ENCODE assay signal across 12 cellular contexts in genomic region chr7:134779741-134780065, GRCh38. TPM values are rescaled to one million over a fixed set of nuclear protein-coding genes. Genes with fewer than 3 reads are reported as not detected.
DNase-seq lines count a peak whose midpoint lies in the region; ATAC-seq and TF ChIP-seq lines count a peak whose summit lies in the region.
"Had no signal": no experiment of that assay in that cellular context is flagged by ENCODE, and none has a peak within 500 bp of the region (broad histone marks: within the 10 kb centered on the region; RNA-seq: fewer than 3 reads in every experiment).

No MANE protein-coding gene starts in this region.

- DNase-seq in Right ventricle myocardium superior (no peak), Right ventricle myocardium inferior (ENCODE audit: missing footprints) (no peak), foreskin keratinocyte (no peak), neural crest cell (ENCODE audit: low read depth, low spot score) (no peak)
- DNase-seq in stimulated activated naive B cell treated with anti-CD40 and anti-IgM and Interleukin-4, amounts not matched to agents 10 μg/mL and 1 μg/mL and 100 μg/mL, for 72 hours = no peak
- DNase-seq: NCI-H1417 treated with DMSO at 0.1 percent for 48 hours had no signal

- H3K9me3 Mint-ChIP-seq in neural crest cell = no peaks in the 10 kb centered on the region
- H3K9me3 Mint-ChIP-seq in stimulated activated naive B cell treated with anti-CD40 and anti-IgM and Interleukin-4, amounts not matched to agents 10 μg/mL and 1 μg/mL and 100 μg/mL, for 72 hours = no peaks in the 10 kb centered on the region
- H3K9me3 Mint-ChIP-seq in activated T-helper 17 cell treated with anti-CD3 and anti-CD28 coated beads, Interleukin-2, amount 50 U/mL, for 72 hours = no peaks in the 10 kb centered on the region
- H3K9me3 Mint-ChIP-seq: activated naive CD4-positive, alpha-beta T cell treated with anti-CD3 and anti-CD28 coated beads, Interleukin-2, amount 50 U/mL, for 72 hours; stimulated activated naive CD8-positive, alpha-beta T cell treated with anti-CD3 and anti-CD28 coated beads, Interleukin-15, Interleukin-2, amounts not matched to agents 100 ng/mL and 50 ng/mL, for 24 hours; T-helper 1 cell treated with Interleukin-12 subunit alpha and Interleukin-12 subunit beta and Interleukin-4 antibody, amounts not matched to agents 30 μg/mL and 1 μg/mL, for 36 hours had no signal

- H3K4me1 Mint-ChIP-seq in neural crest cell = peaks cover 28% of the 10 kb centered on the region
- H3K4me1 Mint-ChIP-seq in stimulated activated naive B cell treated with anti-CD40 and anti-IgM and Interleukin-4, amounts not matched to agents 10 μg/mL and 1 μg/mL and 100 μg/mL, for 72 hours = peaks cover 0 to 9% of the 10 kb centered on the region in 2 donors
- no peaks in the 10 kb centered on the region for H3K4me1 Mint-ChIP-seq in activated T-helper 17 cell treated with anti-CD3 and anti-CD28 coated beads, Interleukin-2, amount 50 U/mL, for 72 hours

- peak; percentile 30 for ATAC-seq in Right ventricle myocardium superior (ENCODE audit: poor library complexity)
- no peak for ATAC-seq in Right ventricle myocardium inferior
- ATAC-seq in foreskin keratinocyte = peak; percentile 44
- ATAC-seq in stimulated activated naive B cell treated with anti-CD40 and anti-IgM and Interleukin-4, amounts not matched to agents 10 μg/mL and 1 μg/mL and 100 μg/mL, for 72 hours (replicated peaks) = no peak
- no peak for ATAC-seq in GM19397 (IDR thresholded peaks at IDR 0.05; ENCODE audit: unreplicated experiment)
- ATAC-seq in HG03139 (IDR thresholded peaks at IDR 0.05; ENCODE audit: unreplicated experiment) = no peak
- no peak for ATAC-seq in activated T-helper 17 cell treated with anti-CD3 and anti-CD28 coated beads, Interleukin-2, amount 50 U/mL, for 72 hours (replicated peaks)
- ATAC-seq: activated naive CD4-positive, alpha-beta T cell treated with anti-CD3 and anti-CD28 coated beads, Interleukin-2, amount 50 U/mL, for 72 hours had no signal

- peak overlapping the region; percentile 91 for H3K4me3 Mint-ChIP-seq in neural crest cell
- H3K4me3 Mint-ChIP-seq in stimulated activated naive B cell treated with anti-CD40 and anti-IgM and Interleukin-4, amounts not matched to agents 10 μg/mL and 1 μg/mL and 100 μg/mL, for 72 hours = no peak overlapping the region
- H3K4me3 Mint-ChIP-seq in activated T-helper 17 cell treated with anti-CD3 and anti-CD28 coated beads, Interleukin-2, amount 50 U/mL, for 72 hours = no peak overlapping the region
- H3K4me3 Mint-ChIP-seq: stimulated activated naive CD8-positive, alpha-beta T cell treated with anti-CD3 and anti-CD28 coated beads, Interleukin-15, Interleukin-2, amounts not matched to agents 100 ng/mL and 50 ng/mL, for 24 hours; T-helper 1 cell treated with Interleukin-12 subunit alpha and Interleukin-12 subunit beta and Interleukin-4 antibody, amounts not matched to agents 30 μg/mL and 1 μg/mL, for 36 hours had no signal

- peak overlapping the region; percentile 56 for H3K27ac ChIP-seq in foreskin keratinocyte

- H3K36me3 Mint-ChIP-seq in neural crest cell (ENCODE audit: low read depth) = no peaks in the 10 kb centered on the region
- H3K36me3 Mint-ChIP-seq in stimulated activated naive B cell treated with anti-CD40 and anti-IgM and Interleukin-4, amounts not matched to agents 10 μg/mL and 1 μg/mL and 100 μg/mL, for 72 hours = no peaks in the 10 kb centered on the region
- H3K36me3 Mint-ChIP-seq in activated T-helper 17 cell treated with anti-CD3 and anti-CD28 coated beads, Interleukin-2, amount 50 U/mL, for 72 hours (ENCODE audit: low read depth) = no peaks in the 10 kb centered on the region
- H3K36me3 Mint-ChIP-seq: activated naive CD4-positive, alpha-beta T cell treated with anti-CD3 and anti-CD28 coated beads, Interleukin-2, amount 50 U/mL, for 72 hours had no signal

- no peaks in the 10 kb centered on the region for H3K27me3 ChIP-seq in foreskin keratinocyte

- H3K27ac Mint-ChIP-seq in neural crest cell (ENCODE audit: unreplicated experiment) = peak overlapping the region; percentile 2
- no peak overlapping the region for H3K27ac Mint-ChIP-seq in stimulated activated naive B cell treated with anti-CD40 and anti-IgM and Interleukin-4, amounts not matched to agents 10 μg/mL and 1 μg/mL and 100 μg/mL, for 72 hours
- no peak overlapping the region for H3K27ac Mint-ChIP-seq in activated T-helper 17 cell treated with anti-CD3 and anti-CD28 coated beads, Interleukin-2, amount 50 U/mL, for 72 hours
- H3K27ac Mint-ChIP-seq: activated naive CD4-positive, alpha-beta T cell treated with anti-CD3 and anti-CD28 coated beads, Interleukin-2, amount 50 U/mL, for 72 hours; stimulated activated naive CD8-positive, alpha-beta T cell treated with anti-CD3 and anti-CD28 coated beads, Interleukin-15, Interleukin-2, amounts not matched to agents 100 ng/mL and 50 ng/mL, for 24 hours; T-helper 1 cell treated with Interleukin-12 subunit alpha and Interleukin-12 subunit beta and Interleukin-4 antibody, amounts not matched to agents 30 μg/mL and 1 μg/mL, for 36 hours had no signal

- peaks cover 22% of the 10 kb centered on the region for H3K4me1 ChIP-seq in foreskin keratinocyte

- intact Hi-C loops in Right ventricle myocardium superior (cut with DNase I) (loop anchor here (10.0 kb wide), 1 partner anchor 55 kb away; no protein-coding TSS in a partner anchor), Right ventricle myocardium inferior (cut with DNase I) (loop anchor here (5.0 kb wide), 2 partner anchors 113 to 163 kb away; no protein-coding TSS in a partner anchor)

- TF ChIP-seq CTCF in foreskin keratinocyte (conservative IDR thresholded peaks at IDR 0.05) = no peak
- TF ChIP-seq CTCF in neural crest cell (conservative IDR thresholded peaks at IDR 0.05) = no peak

- H3K27me3 Mint-ChIP-seq in neural crest cell (ENCODE audit: low read depth) = no peaks in the 10 kb centered on the region
- peaks cover 0 to 5% of the 10 kb centered on the region in 2 donors for H3K27me3 Mint-ChIP-seq in stimulated activated naive B cell treated with anti-CD40 and anti-IgM and Interleukin-4, amounts not matched to agents 10 μg/mL and 1 μg/mL and 100 μg/mL, for 72 hours
- peaks cover 8% of the 10 kb centered on the region for H3K27me3 Mint-ChIP-seq in activated T-helper 17 cell treated with anti-CD3 and anti-CD28 coated beads, Interleukin-2, amount 50 U/mL, for 72 hours

RNA-seq across cellular contexts. Expression of gene CALD1, which starts 0.3 kb away (rescaled TPM):
- total RNA-seq in Right ventricle myocardium superior (86.1 TPM), Right ventricle myocardium inferior (99.1 TPM), foreskin keratinocyte (176 and 183 TPM in 2 replicates), neural crest cell (71.8 and 76.1 TPM in 2 replicates)
- polyA plus RNA-seq in foreskin keratinocyte = 64.0 and 74.8 TPM in 2 replicates
- total RNA-seq in activated T-helper 17 cell treated with anti-CD3 and anti-CD28 coated beads, Interleukin-2, amount 50 U/mL, for 72 hours = 10 to 100 TPM in 1 of 2 donors, 1 to 10 TPM in 1; 4.0 to 27.2 TPM

Comparison
In these comparisons a context has a peak if more than half of its experiments do, and no peak if none do; other contexts are left out.
1. ATAC-seq: peak in Right ventricle myocardium superior (single experiment) and foreskin keratinocyte (single experiment); none in Right ventricle myocardium inferior (single experiment), stimulated activated naive B cell treated with anti-CD40 and anti-IgM and Interleukin-4, amounts not matched to agents 10 μg/mL and 1 μg/mL and 100 μg/mL, for 72 hours (0 of 2), GM19397 (single experiment), HG03139 (single experiment) and activated T-helper 17 cell treated with anti-CD3 and anti-CD28 coated beads, Interleukin-2, amount 50 U/mL, for 72 hours (single experiment).